Comparison of ENCODE assay signal across 9 cellular contexts in genomic region chr5:143495823-143496275, GRCh38.
DNase-seq lines count a peak whose midpoint lies in the region; ATAC-seq and TF ChIP-seq lines count a peak whose summit lies in the region.
"Had no signal": no experiment of that assay in that cellular context is flagged by ENCODE, and none has a peak within 500 bp of the region (broad histone marks: within the 10 kb centered on the region; RNA-seq: fewer than 3 reads in every experiment).

No MANE protein-coding gene starts in this region.

- H3K4me3 ChIP-seq in fibroblast of mammary gland (ENCODE audit: control insufficient read depth, low read depth, low read length): no peak overlapping the region
- H3K4me3 ChIP-seq in sigmoid colon: no peak overlapping the region
- no peak overlapping the region for H3K4me3 ChIP-seq in mucosa of descending colon

- CTCF ChIA-PET in HEK293T (lab: Yijun Ruan, JAX): no interaction called here

- H3K27me3 ChIP-seq in sigmoid colon: no peaks in the 10 kb centered on the region

- TF ChIP-seq CTCF in fibroblast of mammary gland (conservative IDR thresholded peaks at IDR 0.05; ENCODE audit: control insufficient read depth, insufficient read depth, low read depth, low read length) (no peak), sigmoid colon (IDR thresholded peaks at IDR 0.05) (no peak), mucosa of descending colon (IDR thresholded peaks at IDR 0.05) (no peak)

- WGBS in sigmoid colon, 2 donors: 49 to 52% methylated on average over 2 of the region's 2 CpGs

- no peaks in the 10 kb centered on the region for H3K36me3 ChIP-seq in sigmoid colon
- H3K36me3 ChIP-seq in mucosa of descending colon (ENCODE audit: low read depth): no peaks in the 10 kb centered on the region

- POLR2A ChIA-PET in HEK293T (lab: Yijun Ruan, JAX): no interaction called here

- TF ChIP-seq POLR2A in sigmoid colon (IDR thresholded peaks at IDR 0.05): no peak

- ATAC-seq in mucosa of descending colon: no peak
- ATAC-seq: activated T-helper 17 cell treated with anti-CD3 and anti-CD28 coated beads, Interleukin-2, amount 50 U/mL, for 72 hours; stimulated activated naive CD8-positive, alpha-beta T cell treated with anti-CD3 and anti-CD28 coated beads, Interleukin-15, Interleukin-2, amounts not matched to agents 100 U/mL and 50 U/mL, for 24 hours had no signal

- peak overlapping the region in 3 of 4 donors; percentile 17 to 69 (median 34) for H3K27ac ChIP-seq in sigmoid colon

- no peak for TF ChIP-seq EP300 in sigmoid colon (IDR thresholded peaks at IDR 0.05)

- H3K9me3 ChIP-seq in sigmoid colon (no peaks in the 10 kb centered on the region), mucosa of descending colon (no peaks in the 10 kb centered on the region)

- DNase-seq in H4 (ENCODE audit: low spot score): peak; percentile 45
- DNase-seq in OCI-M1 (lab: John Stamatoyannopoulos, UW): peak; percentile 64
- peak; percentile 95 for DNase-seq in fibroblast of mammary gland (ENCODE audit: low read depth)
- no peak for DNase-seq in sigmoid colon
- no peak for DNase-seq in HEK293T (ENCODE audit: extremely low spot score)
- DNase-seq in mucosa of descending colon: no peak
- DNase-seq in SHP77 treated with DMSO at 0.1 percent for 48 hours (lab: John Stamatoyannopoulos, UW): no peak
- DNase-seq: stimulated activated naive CD8-positive, alpha-beta T cell treated with anti-CD3 and anti-CD28 coated beads, Interleukin-15, Interleukin-2, amounts not matched to agents 100 U/mL and 50 U/mL, for 24 hours had no signal

- H3K4me1 ChIP-seq in sigmoid colon (peaks cover 0 to 35% (median 29%) of the 10 kb centered on the region in 4 donors), mucosa of descending colon (ENCODE audit: low read depth) (no peaks in the 10 kb centered on the region)

- intact Hi-C loops in sigmoid colon (cut with DNase I) (loop anchor here (5.0 kb wide), 1 partner anchor 89 kb away; no protein-coding TSS in a partner anchor), mucosa of descending colon (cut with DNase I, micrococcal nuclease) (no loop called here)

TF ChIP-seq in HEK293T, 16 proteins besides CTCF, POLR2A, EP300 and RAD21:
- no peak for TF ChIP-seq SUZ12 (IDR thresholded peaks at IDR 0.05)

Comparison
In these comparisons a context has a peak if more than half of its experiments do, and no peak if none do; other contexts are left out.
1. DNase-seq: peak in H4 (single experiment), OCI-M1 (single experiment) and fibroblast of mammary gland (single experiment); none in sigmoid colon (single experiment), HEK293T (single experiment), mucosa of descending colon (0 of 3) and SHP77 treated with DMSO at 0.1 percent for 48 hours (single experiment).